In genomic region chr5:77167695-77168111, GRCh38 we compare ENCODE assay signal across 9 cellular contexts. TPM values are rescaled to one million over a fixed set of nuclear protein-coding genes. Genes with fewer than 3 reads are reported as not detected.
DNase-seq lines count a peak whose midpoint lies in the region; ATAC-seq and TF ChIP-seq lines count a peak whose summit lies in the region.
"Had no signal": no experiment of that assay in that cellular context is flagged by ENCODE, and none has a peak within 500 bp of the region (broad histone marks: within the 10 kb centered on the region; RNA-seq: fewer than 3 reads in every experiment).

No MANE protein-coding gene starts in this region.

- TF ChIP-seq CTCF in gastroesophageal sphincter (IDR thresholded peaks at IDR 0.05) (no peak), GM10248 (IDR thresholded peaks at IDR 0.05; ENCODE audit: control extremely low read depth, extremely low read depth, low read depth, missing control alignments) (no peak)

- no peak for TF ChIP-seq POLR2A in gastroesophageal sphincter (IDR thresholded peaks at IDR 0.05)

- no peak for TF ChIP-seq EP300 in gastroesophageal sphincter (IDR thresholded peaks at IDR 0.05)

- WGBS in gastroesophageal sphincter (ENCODE audit: low coverage in 1 of 2), 2 donors, result 31 to 34% methylated on average over 3 to 4 of the region's 4 CpGs

- POLR2A ChIA-PET in GM10248 (lab: Yijun Ruan, JAX), result no interaction called here

- ATAC-seq in SK-N-SH treated with all-trans-retinoic acid at 6 μM for 48 hours (peak; percentile 79), gastroesophageal sphincter (peak; percentile 68)

- H3K4me3 ChIP-seq in gastroesophageal sphincter, result no peak overlapping the region
- H3K4me3 ChIP-seq: right lobe of liver had no signal

- H3K27me3 ChIP-seq in gastroesophageal sphincter, result no peaks in the 10 kb centered on the region
- H3K27me3 ChIP-seq: right lobe of liver had no signal

- no peaks in the 10 kb centered on the region for H3K36me3 ChIP-seq in gastroesophageal sphincter
- H3K36me3 ChIP-seq: right lobe of liver had no signal

- peaks cover 0 to 18% (median 7%) of the 10 kb centered on the region in 3 donors for H3K4me1 ChIP-seq in gastroesophageal sphincter
- H3K4me1 ChIP-seq: right lobe of liver had no signal

- no peaks in the 10 kb centered on the region for H3K9me3 ChIP-seq in gastroesophageal sphincter
- H3K9me3 ChIP-seq: right lobe of liver had no signal

- CTCF ChIA-PET in GM10248 (lab: Yijun Ruan, JAX), result interaction anchor here (1.3 kb wide), 1 partner anchor 12 kb away, joined by 5 read pairs; no protein-coding TSS in a partner anchor

- peak overlapping the region in 3 of 4 donors; percentile 49 to 61 (median 58) for H3K27ac ChIP-seq in gastroesophageal sphincter
- H3K27ac ChIP-seq: right lobe of liver had no signal

- DNase-seq in HCEC 1CT, result peak; percentile 78
- DNase-seq in smooth muscle cell of the brain vasculature (ENCODE audit: low read depth, low spot score), result peak; percentile 69
- no peak for DNase-seq in NCI-H1694 treated with DMSO at 0.1 percent for 48 hours (lab: John Stamatoyannopoulos, UW)
- DNase-seq in GM10248 (ENCODE audit: extremely low spot score), result no peak
- no peak for DNase-seq in activated effector memory CD4-positive, alpha-beta T cell treated with Interleukin-2 at 50 U/mL for 16 hours
- DNase-seq: activated CD8-positive, alpha-beta memory T cell treated with anti-CD3 and anti-CD28 coated beads, Interleukin-2, amount 50 U/mL, for 48 hours had no signal

TF ChIP-seq in SK-N-SH treated with all-trans-retinoic acid at 6 μM for 48 hours, 23 proteins besides CTCF, POLR2A, EP300 and RAD21:
- no peak for TF ChIP-seq GLIS3 (CRISPR knock-in tag; IDR thresholded peaks at IDR 0.05)
- TF ChIP-seq, protein P1, sequence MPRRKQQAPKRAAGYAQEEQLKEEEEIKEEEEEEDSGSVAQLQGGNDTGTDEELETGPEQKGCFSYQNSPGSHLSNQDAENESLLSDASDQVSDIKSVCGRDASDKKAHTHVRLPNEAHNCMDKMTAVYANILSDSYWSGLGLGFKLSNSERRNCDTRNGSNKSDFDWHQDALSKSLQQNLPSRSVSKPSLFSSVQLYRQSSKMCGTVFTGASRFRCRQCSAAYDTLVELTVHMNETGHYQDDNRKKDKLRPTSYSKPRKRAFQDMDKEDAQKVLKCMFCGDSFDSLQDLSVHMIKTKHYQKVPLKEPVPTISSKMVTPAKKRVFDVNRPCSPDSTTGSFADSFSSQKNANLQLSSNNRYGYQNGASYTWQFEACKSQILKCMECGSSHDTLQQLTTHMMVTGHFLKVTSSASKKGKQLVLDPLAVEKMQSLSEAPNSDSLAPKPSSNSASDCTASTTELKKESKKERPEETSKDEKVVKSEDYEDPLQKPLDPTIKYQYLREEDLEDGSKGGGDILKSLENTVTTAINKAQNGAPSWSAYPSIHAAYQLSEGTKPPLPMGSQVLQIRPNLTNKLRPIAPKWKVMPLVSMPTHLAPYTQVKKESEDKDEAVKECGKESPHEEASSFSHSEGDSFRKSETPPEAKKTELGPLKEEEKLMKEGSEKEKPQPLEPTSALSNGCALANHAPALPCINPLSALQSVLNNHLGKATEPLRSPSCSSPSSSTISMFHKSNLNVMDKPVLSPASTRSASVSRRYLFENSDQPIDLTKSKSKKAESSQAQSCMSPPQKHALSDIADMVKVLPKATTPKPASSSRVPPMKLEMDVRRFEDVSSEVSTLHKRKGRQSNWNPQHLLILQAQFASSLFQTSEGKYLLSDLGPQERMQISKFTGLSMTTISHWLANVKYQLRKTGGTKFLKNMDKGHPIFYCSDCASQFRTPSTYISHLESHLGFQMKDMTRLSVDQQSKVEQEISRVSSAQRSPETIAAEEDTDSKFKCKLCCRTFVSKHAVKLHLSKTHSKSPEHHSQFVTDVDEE (CRISPR knock-in tag; IDR thresholded peaks at IDR 0.05), result no peak
- TF ChIP-seq ISL1 (CRISPR knock-in tag; IDR thresholded peaks at IDR 0.05), result peak; percentile 42; the same call in 1 of the 2 replicates
- TF ChIP-seq, protein P2, sequence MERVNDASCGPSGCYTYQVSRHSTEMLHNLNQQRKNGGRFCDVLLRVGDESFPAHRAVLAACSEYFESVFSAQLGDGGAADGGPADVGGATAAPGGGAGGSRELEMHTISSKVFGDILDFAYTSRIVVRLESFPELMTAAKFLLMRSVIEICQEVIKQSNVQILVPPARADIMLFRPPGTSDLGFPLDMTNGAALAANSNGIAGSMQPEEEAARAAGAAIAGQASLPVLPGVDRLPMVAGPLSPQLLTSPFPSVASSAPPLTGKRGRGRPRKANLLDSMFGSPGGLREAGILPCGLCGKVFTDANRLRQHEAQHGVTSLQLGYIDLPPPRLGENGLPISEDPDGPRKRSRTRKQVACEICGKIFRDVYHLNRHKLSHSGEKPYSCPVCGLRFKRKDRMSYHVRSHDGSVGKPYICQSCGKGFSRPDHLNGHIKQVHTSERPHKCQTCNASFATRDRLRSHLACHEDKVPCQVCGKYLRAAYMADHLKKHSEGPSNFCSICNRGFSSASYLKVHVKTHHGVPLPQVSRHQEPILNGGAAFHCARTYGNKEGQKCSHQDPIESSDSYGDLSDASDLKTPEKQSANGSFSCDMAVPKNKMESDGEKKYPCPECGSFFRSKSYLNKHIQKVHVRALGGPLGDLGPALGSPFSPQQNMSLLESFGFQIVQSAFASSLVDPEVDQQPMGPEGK (CRISPR knock-in tag; IDR thresholded peaks at IDR 0.05; ENCODE audit: borderline replicate concordance), result peak; percentile 89; the same call in 1 of the 2 replicates
- TF ChIP-seq CSRNP3 (CRISPR knock-in tag; IDR thresholded peaks at IDR 0.05), result no peak

RNA-seq across cellular contexts. Expression of gene PDE8B, which starts 42.8 kb away (rescaled TPM):
- total RNA-seq in gastroesophageal sphincter, result 10 to 100 TPM in 1 of 4 donors, 1 to 10 TPM in 2, under 1 TPM in 1; 0.96 to 11.0 (median 2.3) TPM

Comparison
In these comparisons a context has a peak if more than half of its experiments do, and no peak if none do; other contexts are left out.
1. DNase-seq: peak in HCEC 1CT (single experiment) and smooth muscle cell of the brain vasculature (single experiment); none in NCI-H1694 treated with DMSO at 0.1 percent for 48 hours (single experiment), GM10248 (single experiment) and activated effector memory CD4-positive, alpha-beta T cell treated with Interleukin-2 at 50 U/mL for 16 hours (single experiment).